1 cellular context compared by ENCODE assay signal in genomic region chr17:17506893-17507464, GRCh38.
TF ChIP-seq lines count a peak whose summit lies in the region.

No MANE protein-coding gene starts in this region.

TF ChIP-seq in HepG2, 621 proteins besides CTCF, POLR2A, EP300 and RAD21:
- TF ChIP-seq PHF8 (CRISPR knock-in tag; IDR thresholded peaks at IDR 0.05) (no peak), KDM6A (CRISPR knock-in tag; IDR thresholded peaks at IDR 0.05; ENCODE audit: low read depth) (no peak), DNMT3B (CRISPR knock-in tag; conservative IDR thresholded peaks at IDR 0.05) (no peak), KLF9 (CRISPR knock-in tag; IDR thresholded peaks at IDR 0.05; ENCODE audit: low read depth) (no peak), MATR3 (CRISPR knock-in tag; IDR thresholded peaks at IDR 0.05) (no peak), POLR2AphosphoS2 (IDR thresholded peaks at IDR 0.05; ENCODE audit: low read depth, low read length) (no peak), ARHGAP35 (CRISPR knock-in tag; IDR thresholded peaks at IDR 0.05; ENCODE audit: borderline replicate concordance) (no peak), ZFP41 (CRISPR knock-in tag; IDR thresholded peaks at IDR 0.05; ENCODE audit: borderline replicate concordance) (no peak), DMTF1 (CRISPR knock-in tag; IDR thresholded peaks at IDR 0.05) (no peak), ZBTB7A (CRISPR knock-in tag; IDR thresholded peaks at IDR 0.05) (no peak), GZF1 (CRISPR knock-in tag; IDR thresholded peaks at IDR 0.05) (no peak), KAT7 (CRISPR knock-in tag; IDR thresholded peaks at IDR 0.05; ENCODE audit: borderline replicate concordance) (no peak), SMAD1 (CRISPR knock-in tag; IDR thresholded peaks at IDR 0.05; ENCODE audit: borderline replicate concordance, low read depth) (no peak), ZSCAN25 (CRISPR knock-in tag; IDR thresholded peaks at IDR 0.05) (no peak), ELF3 (CRISPR knock-in tag; IDR thresholded peaks at IDR 0.05) (no peak)
- TF ChIP-seq, protein P1, sequence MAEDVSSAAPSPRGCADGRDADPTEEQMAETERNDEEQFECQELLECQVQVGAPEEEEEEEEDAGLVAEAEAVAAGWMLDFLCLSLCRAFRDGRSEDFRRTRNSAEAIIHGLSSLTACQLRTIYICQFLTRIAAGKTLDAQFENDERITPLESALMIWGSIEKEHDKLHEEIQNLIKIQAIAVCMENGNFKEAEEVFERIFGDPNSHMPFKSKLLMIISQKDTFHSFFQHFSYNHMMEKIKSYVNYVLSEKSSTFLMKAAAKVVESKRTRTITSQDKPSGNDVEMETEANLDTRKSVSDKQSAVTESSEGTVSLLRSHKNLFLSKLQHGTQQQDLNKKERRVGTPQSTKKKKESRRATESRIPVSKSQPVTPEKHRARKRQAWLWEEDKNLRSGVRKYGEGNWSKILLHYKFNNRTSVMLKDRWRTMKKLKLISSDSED (CRISPR knock-in tag; IDR thresholded peaks at IDR 0.05) = no peak
- TF ChIP-seq, protein P2, sequence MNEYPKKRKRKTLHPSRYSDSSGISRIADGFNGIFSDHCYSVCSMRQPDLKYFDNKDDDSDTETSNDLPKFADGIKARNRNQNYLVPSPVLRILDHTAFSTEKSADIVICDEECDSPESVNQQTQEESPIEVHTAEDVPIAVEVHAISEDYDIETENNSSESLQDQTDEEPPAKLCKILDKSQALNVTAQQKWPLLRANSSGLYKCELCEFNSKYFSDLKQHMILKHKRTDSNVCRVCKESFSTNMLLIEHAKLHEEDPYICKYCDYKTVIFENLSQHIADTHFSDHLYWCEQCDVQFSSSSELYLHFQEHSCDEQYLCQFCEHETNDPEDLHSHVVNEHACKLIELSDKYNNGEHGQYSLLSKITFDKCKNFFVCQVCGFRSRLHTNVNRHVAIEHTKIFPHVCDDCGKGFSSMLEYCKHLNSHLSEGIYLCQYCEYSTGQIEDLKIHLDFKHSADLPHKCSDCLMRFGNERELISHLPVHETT (CRISPR knock-in tag; conservative IDR thresholded peaks at IDR 0.05) = no peak
